In the genomic region with DNA sequence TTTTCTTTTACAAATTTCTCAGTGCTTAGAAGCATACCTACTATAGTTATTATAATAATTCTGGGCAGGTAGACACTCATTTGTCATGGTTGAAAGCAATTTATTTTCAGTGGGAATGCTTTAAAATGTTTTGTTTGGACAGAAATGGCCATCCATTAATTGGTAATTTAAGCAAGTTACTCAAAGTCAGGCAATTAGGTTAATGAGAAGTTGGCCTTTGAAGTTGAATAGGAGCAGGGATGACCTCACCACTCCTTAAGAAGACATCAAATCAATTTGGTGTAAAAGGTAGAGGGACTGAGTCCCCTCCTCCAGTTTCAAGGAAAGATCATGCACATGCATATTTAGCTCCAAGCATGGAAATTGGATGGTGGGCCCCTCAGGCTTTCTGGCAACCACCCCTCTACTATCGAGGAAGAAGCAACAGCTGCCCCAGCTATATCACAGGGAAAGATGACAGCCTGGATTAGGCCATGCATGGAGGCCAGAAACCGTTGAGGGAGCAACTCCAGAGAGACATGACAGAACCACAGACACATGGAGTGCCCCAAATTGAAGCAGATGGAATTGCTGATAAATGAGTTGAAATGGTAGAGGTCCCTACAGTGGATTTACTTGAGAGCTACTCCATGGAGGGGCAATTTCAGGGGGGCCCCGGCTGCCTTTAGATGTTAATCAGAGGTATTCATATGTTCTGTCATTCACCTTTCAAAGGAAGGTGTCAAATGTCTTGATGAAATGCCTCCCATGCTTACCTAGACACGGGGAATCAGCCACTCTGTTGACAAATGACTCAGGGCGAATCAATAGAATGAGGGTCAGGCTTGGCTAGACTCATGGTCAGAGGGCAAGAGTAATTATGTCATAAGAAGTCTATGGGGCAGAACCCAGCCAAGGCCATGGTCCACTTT, we compare ENCODE assay signal across 1 cellular context.
TF ChIP-seq lines count a peak whose summit lies in the region.

No MANE protein-coding gene starts in this region.

TF ChIP-seq in HepG2, 621 proteins besides CTCF, POLR2A, EP300 and RAD21 (continued from another document):
- TF ChIP-seq ARNTL (CRISPR knock-in tag; IDR thresholded peaks at IDR 0.05) (no peak), HNRNPH1 (optimal IDR thresholded peaks at IDR 0.05; ENCODE audit: low read depth, low read length) (no peak), ZNF850 (CRISPR knock-in tag; conservative IDR thresholded peaks at IDR 0.05) (no peak), CHD2 (IDR thresholded peaks at IDR 0.05; ENCODE audit: low read depth, low read length) (no peak), ZNF678 (CRISPR knock-in tag; IDR thresholded peaks at IDR 0.05) (no peak), POLR2AphosphoS2 (IDR thresholded peaks at IDR 0.05; ENCODE audit: low read depth, low read length) (no peak), FOXA3 (CRISPR knock-in tag; IDR thresholded peaks at IDR 0.05) (peak; percentile 62; the same call in 1 of the 2 replicates)
- TF ChIP-seq, protein P1, sequence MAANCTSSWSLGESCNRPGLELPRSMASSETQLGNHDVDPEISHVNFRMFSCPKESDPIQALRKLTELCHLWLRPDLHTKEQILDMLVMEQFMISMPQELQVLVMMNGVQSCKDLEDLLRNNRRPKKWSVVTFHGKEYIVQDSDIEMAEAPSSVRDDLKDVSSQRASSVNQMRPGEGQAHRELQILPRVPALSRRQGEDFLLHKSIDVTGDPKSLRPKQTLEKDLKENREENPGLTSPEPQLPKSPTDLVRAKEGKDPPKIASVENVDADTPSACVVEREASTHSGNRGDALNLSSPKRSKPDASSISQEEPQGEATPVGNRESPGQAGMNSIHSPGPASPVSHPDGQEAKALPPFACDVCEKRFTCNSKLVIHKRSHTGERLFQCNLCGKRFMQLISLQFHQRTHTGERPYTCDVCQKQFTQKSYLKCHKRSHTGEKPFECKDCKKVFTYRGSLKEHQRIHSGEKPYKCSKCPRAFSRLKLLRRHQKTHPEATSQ (CRISPR knock-in tag; IDR thresholded peaks at IDR 0.05; ENCODE audit: borderline replicate concordance), result no peak
- TF ChIP-seq, protein P2, sequence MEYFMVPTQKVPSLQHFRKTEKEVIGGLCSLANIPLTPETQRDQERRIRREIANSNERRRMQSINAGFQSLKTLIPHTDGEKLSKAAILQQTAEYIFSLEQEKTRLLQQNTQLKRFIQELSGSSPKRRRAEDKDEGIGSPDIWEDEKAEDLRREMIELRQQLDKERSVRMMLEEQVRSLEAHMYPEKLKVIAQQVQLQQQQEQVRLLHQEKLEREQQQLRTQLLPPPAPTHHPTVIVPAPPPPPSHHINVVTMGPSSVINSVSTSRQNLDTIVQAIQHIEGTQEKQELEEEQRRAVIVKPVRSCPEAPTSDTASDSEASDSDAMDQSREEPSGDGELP (IDR thresholded peaks at IDR 0.05; ENCODE audit: borderline replicate concordance, low read depth), result no peak
